1 cellular context compared by ENCODE assay signal in the genomic region with DNA sequence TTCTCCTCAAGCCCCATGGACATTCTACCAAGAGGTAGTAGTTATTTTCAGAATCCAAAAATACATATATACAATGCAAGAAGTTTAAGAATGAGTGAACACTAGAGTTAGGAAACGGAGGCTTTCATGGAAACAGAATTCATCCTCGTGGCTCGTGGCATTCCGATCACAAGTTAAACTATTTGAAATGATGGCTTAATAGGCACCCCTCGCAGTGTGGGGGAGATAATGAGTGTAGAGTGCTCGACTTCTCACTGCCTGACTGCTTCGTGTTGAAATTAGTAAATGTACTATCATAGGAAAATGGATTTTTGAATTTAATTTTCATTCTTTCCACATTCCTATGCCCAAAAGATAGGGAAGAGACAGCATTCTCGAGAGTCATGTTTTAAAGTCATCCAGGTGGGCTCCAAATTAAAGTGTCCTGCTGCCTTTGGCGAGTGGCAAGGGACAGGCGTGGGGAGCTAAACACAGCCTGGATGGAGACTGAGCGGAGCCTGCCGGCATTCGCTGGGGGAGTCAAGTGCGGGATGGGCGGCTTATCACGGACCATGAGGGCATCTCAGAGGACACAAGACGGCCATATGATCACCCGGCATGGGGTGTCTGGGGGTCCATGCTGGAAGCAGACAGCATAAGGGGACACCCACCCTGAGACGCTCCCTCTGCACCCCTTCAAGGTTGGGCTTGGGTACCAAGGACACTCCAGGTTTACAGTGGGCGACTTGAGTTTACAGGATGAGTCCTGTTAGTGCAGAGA.
TF ChIP-seq lines count a peak whose summit lies in the region.

No MANE protein-coding gene starts in this region.

TF ChIP-seq in HepG2, 621 proteins besides CTCF, POLR2A, EP300 and RAD21 (continued from another document):
- TF ChIP-seq, protein P1, sequence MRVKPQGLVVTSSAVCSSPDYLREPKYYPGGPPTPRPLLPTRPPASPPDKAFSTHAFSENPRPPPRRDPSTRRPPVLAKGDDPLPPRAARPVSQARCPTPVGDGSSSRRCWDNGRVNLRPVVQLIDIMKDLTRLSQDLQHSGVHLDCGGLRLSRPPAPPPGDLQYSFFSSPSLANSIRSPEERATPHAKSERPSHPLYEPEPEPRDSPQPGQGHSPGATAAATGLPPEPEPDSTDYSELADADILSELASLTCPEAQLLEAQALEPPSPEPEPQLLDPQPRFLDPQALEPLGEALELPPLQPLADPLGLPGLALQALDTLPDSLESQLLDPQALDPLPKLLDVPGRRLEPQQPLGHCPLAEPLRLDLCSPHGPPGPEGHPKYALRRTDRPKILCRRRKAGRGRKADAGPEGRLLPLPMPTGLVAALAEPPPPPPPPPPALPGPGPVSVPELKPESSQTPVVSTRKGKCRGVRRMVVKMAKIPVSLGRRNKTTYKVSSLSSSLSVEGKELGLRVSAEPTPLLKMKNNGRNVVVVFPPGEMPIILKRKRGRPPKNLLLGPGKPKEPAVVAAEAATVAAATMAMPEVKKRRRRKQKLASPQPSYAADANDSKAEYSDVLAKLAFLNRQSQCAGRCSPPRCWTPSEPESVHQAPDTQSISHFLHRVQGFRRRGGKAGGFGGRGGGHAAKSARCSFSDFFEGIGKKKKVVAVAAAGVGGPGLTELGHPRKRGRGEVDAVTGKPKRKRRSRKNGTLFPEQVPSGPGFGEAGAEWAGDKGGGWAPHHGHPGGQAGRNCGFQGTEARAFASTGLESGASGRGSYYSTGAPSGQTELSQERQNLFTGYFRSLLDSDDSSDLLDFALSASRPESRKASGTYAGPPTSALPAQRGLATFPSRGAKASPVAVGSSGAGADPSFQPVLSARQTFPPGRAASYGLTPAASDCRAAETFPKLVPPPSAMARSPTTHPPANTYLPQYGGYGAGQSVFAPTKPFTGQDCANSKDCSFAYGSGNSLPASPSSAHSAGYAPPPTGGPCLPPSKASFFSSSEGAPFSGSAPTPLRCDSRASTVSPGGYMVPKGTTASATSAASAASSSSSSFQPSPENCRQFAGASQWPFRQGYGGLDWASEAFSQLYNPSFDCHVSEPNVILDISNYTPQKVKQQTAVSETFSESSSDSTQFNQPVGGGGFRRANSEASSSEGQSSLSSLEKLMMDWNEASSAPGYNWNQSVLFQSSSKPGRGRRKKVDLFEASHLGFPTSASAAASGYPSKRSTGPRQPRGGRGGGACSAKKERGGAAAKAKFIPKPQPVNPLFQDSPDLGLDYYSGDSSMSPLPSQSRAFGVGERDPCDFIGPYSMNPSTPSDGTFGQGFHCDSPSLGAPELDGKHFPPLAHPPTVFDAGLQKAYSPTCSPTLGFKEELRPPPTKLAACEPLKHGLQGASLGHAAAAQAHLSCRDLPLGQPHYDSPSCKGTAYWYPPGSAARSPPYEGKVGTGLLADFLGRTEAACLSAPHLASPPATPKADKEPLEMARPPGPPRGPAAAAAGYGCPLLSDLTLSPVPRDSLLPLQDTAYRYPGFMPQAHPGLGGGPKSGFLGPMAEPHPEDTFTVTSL (CRISPR knock-in tag; IDR thresholded peaks at IDR 0.05; ENCODE audit: borderline replicate concordance) = no peak
- TF ChIP-seq MAZ (IDR thresholded peaks at IDR 0.05; ENCODE audit: borderline replicate concordance, low read depth, low read length) = no peak
- no peak for TF ChIP-seq MAZ (CRISPR knock-in tag; IDR thresholded peaks at IDR 0.05; ENCODE audit: low read depth)
- TF ChIP-seq NFIC (IDR thresholded peaks at IDR 0.05; ENCODE audit: low read length) = no peak
- no peak for TF ChIP-seq NFIB (CRISPR knock-in tag; IDR thresholded peaks at IDR 0.05; ENCODE audit: borderline replicate concordance)
- TF ChIP-seq AHR (CRISPR knock-in tag; IDR thresholded peaks at IDR 0.05) = no peak
- no peak for TF ChIP-seq FOSL2 (CRISPR knock-in tag; IDR thresholded peaks at IDR 0.05)
- TF ChIP-seq ZNF800 (CRISPR knock-in tag; IDR thresholded peaks at IDR 0.05) = no peak
- no peak for TF ChIP-seq KDM4B (CRISPR knock-in tag; IDR thresholded peaks at IDR 0.05)
- TF ChIP-seq HES4 (CRISPR knock-in tag; IDR thresholded peaks at IDR 0.05; ENCODE audit: borderline replicate concordance) = no peak
- TF ChIP-seq ZNF776 (CRISPR knock-in tag; IDR thresholded peaks at IDR 0.05) = no peak
- TF ChIP-seq KLF12 (CRISPR knock-in tag; IDR thresholded peaks at IDR 0.05; ENCODE audit: borderline replicate concordance) = no peak
- TF ChIP-seq NR1H2 (CRISPR knock-in tag; IDR thresholded peaks at IDR 0.05; ENCODE audit: borderline replicate concordance, low read depth) = no peak
- no peak for TF ChIP-seq NFAT5 (CRISPR knock-in tag; IDR thresholded peaks at IDR 0.05)
- TF ChIP-seq, protein P2, sequence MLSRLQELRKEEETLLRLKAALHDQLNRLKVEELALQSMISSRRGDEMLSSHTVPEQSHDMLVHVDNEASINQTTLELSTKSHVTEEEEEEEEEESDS (CRISPR knock-in tag; IDR thresholded peaks at IDR 0.05; ENCODE audit: borderline replicate concordance) = no peak
- TF ChIP-seq ESRRA (CRISPR knock-in tag; IDR thresholded peaks at IDR 0.05; ENCODE audit: low read depth) = no peak
- TF ChIP-seq, protein P3, sequence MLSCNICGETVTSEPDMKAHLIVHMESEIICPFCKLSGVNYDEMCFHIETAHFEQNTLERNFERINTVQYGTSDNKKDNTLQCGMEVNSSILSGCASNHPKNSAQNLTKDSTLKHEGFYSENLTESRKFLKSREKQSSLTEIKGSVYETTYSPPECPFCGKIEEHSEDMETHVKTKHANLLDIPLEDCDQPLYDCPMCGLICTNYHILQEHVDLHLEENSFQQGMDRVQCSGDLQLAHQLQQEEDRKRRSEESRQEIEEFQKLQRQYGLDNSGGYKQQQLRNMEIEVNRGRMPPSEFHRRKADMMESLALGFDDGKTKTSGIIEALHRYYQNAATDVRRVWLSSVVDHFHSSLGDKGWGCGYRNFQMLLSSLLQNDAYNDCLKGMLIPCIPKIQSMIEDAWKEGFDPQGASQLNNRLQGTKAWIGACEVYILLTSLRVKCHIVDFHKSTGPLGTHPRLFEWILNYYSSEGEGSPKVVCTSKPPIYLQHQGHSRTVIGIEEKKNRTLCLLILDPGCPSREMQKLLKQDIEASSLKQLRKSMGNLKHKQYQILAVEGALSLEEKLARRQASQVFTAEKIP (CRISPR knock-in tag; IDR thresholded peaks at IDR 0.05; ENCODE audit: borderline replicate concordance) = no peak
- no peak for TF ChIP-seq NR2F6 (IDR thresholded peaks at IDR 0.05)
- TF ChIP-seq NR2F6 (CRISPR knock-in tag; IDR thresholded peaks at IDR 0.05) = no peak
